23 cellular contexts compared by ENCODE assay signal in the genomic region with DNA sequence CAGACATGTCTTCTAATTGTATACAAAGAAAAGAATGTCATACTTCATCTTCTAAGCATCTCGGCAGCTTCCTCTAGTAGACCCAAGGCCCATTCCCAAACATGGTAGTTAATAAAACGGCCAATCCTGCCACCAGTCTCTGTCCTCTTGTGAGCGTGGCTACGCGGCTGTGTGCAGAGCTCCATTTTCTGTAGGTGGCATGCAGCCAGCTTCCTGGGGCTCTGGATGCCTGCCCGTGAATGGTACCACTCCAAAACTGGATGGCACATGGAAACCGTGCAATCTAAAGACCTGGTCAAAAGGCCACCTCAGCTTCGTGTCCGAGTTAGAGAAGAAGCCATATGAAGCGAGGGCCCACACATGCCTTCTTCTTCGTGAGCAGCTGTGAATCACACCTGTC.
DNase-seq lines count a peak whose midpoint lies in the region; ATAC-seq and TF ChIP-seq lines count a peak whose summit lies in the region.
"Had no signal": no experiment of that assay in that cellular context is flagged by ENCODE, and none has a peak within 500 bp of the region (broad histone marks: within the 10 kb centered on the region; RNA-seq: fewer than 3 reads in every experiment).

No MANE protein-coding gene starts in this region.

- no peak overlapping the region for H3K4me3 ChIP-seq in stomach
- H3K4me3 ChIP-seq: ascending aorta, colonic mucosa, GM12878, GM23248, SJSA1, vagina had no signal

- ATAC-seq in left cardiac atrium (peak; percentile 75 to 83), GM19467 (IDR thresholded peaks at IDR 0.05; ENCODE audit: unreplicated experiment) (no peak)
- ATAC-seq: GM12878 had no signal

- H3K27me3 Mint-ChIP-seq in nephron progenitor cell (ENCODE audit: low read depth, poor library complexity), result peaks cover 4% of the 10 kb centered on the region

- intact Hi-C loops in left cardiac atrium (cut with DNase I), result no loop called here
- intact Hi-C loops in stomach (cut with DNase I; ENCODE audit: low total_unique reads), result no loop called here

- no peaks in the 10 kb centered on the region for H3K9me3 ChIP-seq in stomach
- H3K9me3 ChIP-seq: ascending aorta, colonic mucosa, SJSA1, vagina had no signal

- 74 to 92% (median 87%) methylated on average over 11 of the region's 11 CpGs for WGBS in stomach, 5 donors

- no peak overlapping the region for H3K4me3 Mint-ChIP-seq in nephron progenitor cell
- H3K4me3 Mint-ChIP-seq: CD4-positive, alpha-beta T cell; memory B cell; neural crest cell had no signal

- TF ChIP-seq CTCF in nephron progenitor cell (IDR thresholded peaks at IDR 0.05), result no peak
- no peak for TF ChIP-seq CTCF in stomach (IDR thresholded peaks at IDR 0.05)

- H3K27ac ChIP-seq in stomach, result no peak overlapping the region
- H3K27ac ChIP-seq: ascending aorta, colonic mucosa, GM23248, HL-60, KMS-11, SJSA1, vagina had no signal

- H3K27me3 ChIP-seq in stomach, result no peaks in the 10 kb centered on the region
- H3K27me3 ChIP-seq: ascending aorta, colonic mucosa, SJSA1, vagina had no signal

- no peak for TF ChIP-seq EP300 in stomach (IDR thresholded peaks at IDR 0.05)

- no peaks in the 10 kb centered on the region for H3K4me1 ChIP-seq in stomach
- H3K4me1 ChIP-seq: ascending aorta, colonic mucosa had no signal

- H3K4me1 Mint-ChIP-seq in nephron progenitor cell, result no peaks in the 10 kb centered on the region

- DNase-seq in Ammon's horn (ENCODE audit: low spot score), result peak; percentile 21
- peak; percentile 67 for DNase-seq in NCI-H1105 treated with DMSO at 0.1 percent for 48 hours (lab: John Stamatoyannopoulos, UW)
- peak; percentile 72 to 90 for DNase-seq in NCI-H446 (lab: John Stamatoyannopoulos, UW)
- DNase-seq in left cardiac atrium, result peak; percentile 29
- no peak for DNase-seq in dermis blood vessel endothelial cell
- no peak for DNase-seq in nephron progenitor cell
- DNase-seq in stomach, result no peak
- DNase-seq: ACHN; activated CD4-positive, alpha-beta T cell treated with anti-CD3 and anti-CD28 coated beads for 4 hours; activated naive CD4-positive, alpha-beta T cell treated with Interleukin-2 at 50 U/mL for 16 hours; CD4-positive, alpha-beta T cell; colonic mucosa; GM23248; NCI-H1436 had no signal

- peaks cover 0 to 11% (median 6%) of the 10 kb centered on the region in 4 donors for H3K36me3 ChIP-seq in stomach
- H3K36me3 ChIP-seq: ascending aorta, colonic mucosa, SJSA1, vagina had no signal

- H3K9me3 Mint-ChIP-seq in nephron progenitor cell, result no peaks in the 10 kb centered on the region
- H3K9me3 Mint-ChIP-seq: CD4-positive, alpha-beta T cell; neural crest cell had no signal

- H3K36me3 Mint-ChIP-seq in nephron progenitor cell (ENCODE audit: low read depth), result peaks cover 23% of the 10 kb centered on the region
- H3K36me3 Mint-ChIP-seq: memory B cell had no signal

- TF ChIP-seq POLR2A in stomach (IDR thresholded peaks at IDR 0.05), result no peak

- no peak overlapping the region for H3K27ac Mint-ChIP-seq in nephron progenitor cell
- H3K27ac Mint-ChIP-seq: CD4-positive, alpha-beta T cell; memory B cell had no signal

Comparison
In these comparisons a context has a peak if more than half of its experiments do, and no peak if none do; other contexts are left out.
1. DNase-seq: peak in Ammon's horn (single experiment), NCI-H1105 treated with DMSO at 0.1 percent for 48 hours (single experiment), NCI-H446 (2 of 2) and left cardiac atrium (single experiment); none in dermis blood vessel endothelial cell (single experiment), nephron progenitor cell (single experiment) and stomach (single experiment).